In genomic region chr22:37639771-37640590, GRCh38 we compare ENCODE assay signal across 8 cellular contexts. TPM values are rescaled to one million over a fixed set of nuclear protein-coding genes. Genes with fewer than 3 reads are reported as not detected.
A peak's percentile ranks its signal among the peaks of the same experiment; 100 is the strongest.
DNase-seq lines count a peak whose midpoint lies in the region; ATAC-seq, FAIRE-seq and TF ChIP-seq lines count a peak whose summit lies in the region.

No MANE protein-coding gene starts in this region.

- peak overlapping the region; percentile 100 for H3K4me3 Mint-ChIP-seq in activated naive CD8-positive, alpha-beta T cell treated with anti-CD3 and anti-CD28 coated beads, Interleukin-2, amount 10 ng/mL, durations not matched to agents 7 days and 5 days

- no peaks in the 10 kb centered on the region for H3K27me3 Mint-ChIP-seq in activated naive CD8-positive, alpha-beta T cell treated with anti-CD3 and anti-CD28 coated beads, Interleukin-2, amount 10 ng/mL, durations not matched to agents 7 days and 5 days

- H3K4me1 ChIP-seq in BE2C (peaks cover 4% of the 10 kb centered on the region), kidney (ENCODE audit: control insufficient read depth in 1 of 2, insufficient read depth in 1 of 2, low read depth in 1 of 2, low read length in 2 of 2) (peaks cover 0 to 14% of the 10 kb centered on the region in 2 donors), thoracic aorta (ENCODE audit: control insufficient read depth in 1 of 2, low read depth in 2 of 2) (peaks cover 0 to 12% of the 10 kb centered on the region in 2 donors)

- H3K9me3 ChIP-seq in BE2C (no peaks in the 10 kb centered on the region), kidney (ENCODE audit: control insufficient read depth in 1 of 2, low read length in 2 of 2) (no peaks in the 10 kb centered on the region), thoracic aorta (no peaks in the 10 kb centered on the region)

- H3K36me3 Mint-ChIP-seq in activated naive CD8-positive, alpha-beta T cell treated with anti-CD3 and anti-CD28 coated beads, Interleukin-2, amount 10 ng/mL, durations not matched to agents 7 days and 5 days, result peaks cover 17% of the 10 kb centered on the region

- H3K27ac Mint-ChIP-seq in activated naive CD8-positive, alpha-beta T cell treated with anti-CD3 and anti-CD28 coated beads, Interleukin-2, amount 10 ng/mL, durations not matched to agents 7 days and 5 days, result peak overlapping the region; percentile 100

- H3K9ac ChIP-seq in kidney (ENCODE audit: low read length in 2 of 2), result peak overlapping the region in 1 of 2 donors; percentile 55

- H3K27ac ChIP-seq in kidney (ENCODE audit: low read depth in 2 of 2, low read length in 2 of 2), result no peak overlapping the region
- H3K27ac ChIP-seq in thoracic aorta, result no peak overlapping the region

- POLR2A ChIA-PET in activated naive CD8-positive, alpha-beta T cell treated with anti-CD3 and anti-CD28 coated beads, Interleukin-2, amount 10 ng/mL, durations not matched to agents 7 days and 5 days (lab: Charles Lee), result interaction anchor here (0.6 to 5.8 kb wide), 7 partner anchors 9 to 1266 kb away, joined by 3 to 51 read pairs (median 9); partner anchors contain the start of genes GGA1, LGALS1 and PDXP

- intact Hi-C loops in kidney (cut with DNase I) (loop anchor here (5.0 to 10.0 kb wide), 2 partner anchors 42 to 155 kb away; no protein-coding TSS in a partner anchor), posterior vena cava (cut with DNase I) (loop anchor here in 1 of 2 donors (5.0 kb wide), 2 partner anchors 42 to 162 kb away; no protein-coding TSS in a partner anchor)

- no peaks in the 10 kb centered on the region for H3K9me3 Mint-ChIP-seq in activated naive CD8-positive, alpha-beta T cell treated with anti-CD3 and anti-CD28 coated beads, Interleukin-2, amount 10 ng/mL, durations not matched to agents 7 days and 5 days

- H3K4me1 Mint-ChIP-seq in activated naive CD8-positive, alpha-beta T cell treated with anti-CD3 and anti-CD28 coated beads, Interleukin-2, amount 10 ng/mL, durations not matched to agents 7 days and 5 days, result peaks cover 52% of the 10 kb centered on the region

- H3K4me3 ChIP-seq in BE2C (ENCODE audit: low read depth, low read length) (peak overlapping the region; percentile 62), kidney (ENCODE audit: low read length in 2 of 2) (peak overlapping the region; percentile 46 to 53), thoracic aorta (peak overlapping the region; percentile 74)

- FAIRE-seq in kidney (lab: Jason Lieb, UNC), result no peak

- H3K36me3 ChIP-seq in BE2C, result 0 out of 2 replicates have a peak, but pooled peaks cover 2% of the 10 kb centered on the region
- H3K36me3 ChIP-seq in kidney (ENCODE audit: control insufficient read depth in 1 of 2, insufficient read depth in 2 of 2, low read length in 2 of 2), result no peaks in the 10 kb centered on the region
- H3K36me3 ChIP-seq in thoracic aorta, result no peaks in the 10 kb centered on the region

- DNase-seq in BE2C, result no peak
- DNase-seq in HuH-7.5 (ENCODE audit: low spot score), result peak; percentile 63
- peak; percentile 59 for DNase-seq in activated naive CD8-positive, alpha-beta T cell treated with anti-CD3 and anti-CD28 coated beads, Interleukin-2, amount 10 ng/mL, durations not matched to agents 7 days and 5 days
- DNase-seq in kidney, result no peak
- DNase-seq in thoracic aorta (ENCODE audit: low spot score), result no peak
- no peak for DNase-seq in posterior vena cava (ENCODE audit: low spot score)
- no peak for DNase-seq in NCI-H1105 treated with DMSO at 0.1 percent for 48 hours (lab: John Stamatoyannopoulos, UW)
- no peak for DNase-seq in HT-29 (ENCODE audit: low spot score)

- no peak for TF ChIP-seq CTCF in BE2C (IDR thresholded peaks at IDR 0.05; ENCODE audit: low read depth, low read length)
- no peak for TF ChIP-seq CTCF in kidney (IDR thresholded peaks at IDR 0.05; ENCODE audit: borderline replicate concordance, extremely low read depth, insufficient read depth)
- TF ChIP-seq CTCF in thoracic aorta (IDR thresholded peaks at IDR 0.05), result no peak

- H3K27me3 ChIP-seq in BE2C (no peaks in the 10 kb centered on the region), thoracic aorta (replicated peaks; ENCODE audit: insufficient read depth) (no peaks in the 10 kb centered on the region)

- no peak for ATAC-seq in activated naive CD8-positive, alpha-beta T cell treated with anti-CD3 and anti-CD28 coated beads, Interleukin-2, amount 10 ng/mL, durations not matched to agents 7 days and 5 days (ENCODE audit: low read depth)
- no peak for ATAC-seq in thoracic aorta (ENCODE audit: insufficient number of reproducible peaks, low FRiP score, low read depth)

RNA-seq across cellular contexts. Expression of gene SH3BP1, which starts 0.5 kb away (rescaled TPM):
- 28.4 TPM for polyA plus RNA-seq in BE2C (2012; ENCODE audit: insufficient read depth, insufficient read length, low read depth)
- total RNA-seq in activated naive CD8-positive, alpha-beta T cell treated with anti-CD3 and anti-CD28 coated beads, Interleukin-2, amount 10 ng/mL, durations not matched to agents 7 days and 5 days, result 100 to 1,000 TPM; 157 to 169 TPM
- 12.8 TPM for total RNA-seq in kidney
- 2.2 TPM for polyA plus RNA-seq in kidney (ENCODE audit: insufficient read depth, low read depth, low replicate concordance)
- total RNA-seq in thoracic aorta, result 10 to 100 TPM in 1 of 2 donors, 1 to 10 TPM in 1; 5.6 to 14.2 TPM
- 1 to 10 TPM; 7.2 to 7.4 TPM for total RNA-seq in posterior vena cava
- 38.8 and 47.1 TPM in 2 replicates for total RNA-seq in HT-29 (2014; rRNA removed; shearing (Covaris generic))

RNA-seq across cellular contexts. Expression of gene PDXP, which starts 18.5 kb away (rescaled TPM):
- polyA plus RNA-seq in BE2C (2012; ENCODE audit: insufficient read depth, insufficient read length, low read depth), result 229 TPM
- total RNA-seq in activated naive CD8-positive, alpha-beta T cell treated with anti-CD3 and anti-CD28 coated beads, Interleukin-2, amount 10 ng/mL, durations not matched to agents 7 days and 5 days, result 10 to 100 TPM; 16.4 to 16.6 TPM
- total RNA-seq in kidney (6.3 TPM), thoracic aorta (10 to 100 TPM in 1 of 2 donors, 1 to 10 TPM in 1; 6.3 to 13.8 TPM), posterior vena cava (1 to 10 TPM; 5.0 to 5.4 TPM)
- polyA plus RNA-seq in kidney (ENCODE audit: insufficient read depth, low read depth, low replicate concordance), result 29.6 TPM
- total RNA-seq in HT-29 (2014; rRNA removed; shearing (Covaris generic)), result 25.4 and 33.0 TPM in 2 replicates

RNA-seq across cellular contexts. Expression of gene GGA1, which starts 31.3 kb away (rescaled TPM):
- polyA plus RNA-seq in BE2C (2012; ENCODE audit: insufficient read depth, insufficient read length, low read depth), result 131 TPM
- 10 to 100 TPM; 75.3 to 79.5 TPM for total RNA-seq in activated naive CD8-positive, alpha-beta T cell treated with anti-CD3 and anti-CD28 coated beads, Interleukin-2, amount 10 ng/mL, durations not matched to agents 7 days and 5 days
- 61.2 TPM for total RNA-seq in kidney
- 37.5 TPM for polyA plus RNA-seq in kidney (ENCODE audit: insufficient read depth, low read depth, low replicate concordance)
- 10 to 100 TPM; 59.9 to 61.2 TPM for total RNA-seq in thoracic aorta
- total RNA-seq in posterior vena cava, result 10 to 100 TPM; 30.0 to 31.2 TPM
- 54.1 and 55.1 TPM in 2 replicates for total RNA-seq in HT-29 (2014; rRNA removed; shearing (Covaris generic))

RNA-seq across cellular contexts. Expression of gene LGALS1, which starts 35.5 kb away (rescaled TPM):
- 282 TPM for polyA plus RNA-seq in BE2C (2012; ENCODE audit: insufficient read depth, insufficient read length, low read depth)
- 1,000 to 10,000 TPM; 1,082 to 1,187 TPM for total RNA-seq in activated naive CD8-positive, alpha-beta T cell treated with anti-CD3 and anti-CD28 coated beads, Interleukin-2, amount 10 ng/mL, durations not matched to agents 7 days and 5 days
- total RNA-seq in kidney (227 TPM), thoracic aorta (1,000 to 10,000 TPM; 1,470 to 1,957 TPM), posterior vena cava (1,000 to 10,000 TPM; 1,140 to 1,213 TPM)
- 496 TPM for polyA plus RNA-seq in kidney (ENCODE audit: insufficient read depth, low read depth, low replicate concordance)
- 15.3 and 30.9 TPM in 2 replicates for total RNA-seq in HT-29 (2014; rRNA removed; shearing (Covaris generic))

RNA-seq across cellular contexts. Expression of gene NOL12, which starts 46.2 kb away (rescaled TPM):
- polyA plus RNA-seq in BE2C (2012; ENCODE audit: insufficient read depth, insufficient read length, low read depth), result 47.3 TPM
- 10 to 100 TPM; 42.8 to 50.4 TPM for total RNA-seq in activated naive CD8-positive, alpha-beta T cell treated with anti-CD3 and anti-CD28 coated beads, Interleukin-2, amount 10 ng/mL, durations not matched to agents 7 days and 5 days
- total RNA-seq in kidney (27.5 TPM), thoracic aorta (10 to 100 TPM; 11.1 to 58.9 TPM), posterior vena cava (10 to 100 TPM; 12.0 to 13.8 TPM)
- 26.3 TPM for polyA plus RNA-seq in kidney (ENCODE audit: insufficient read depth, low read depth, low replicate concordance)
- total RNA-seq in HT-29 (2014; rRNA removed; shearing (Covaris generic)), result 25.2 and 42.3 TPM in 2 replicates

Comparison
In these comparisons a context has a peak if more than half of its experiments do, and no peak if none do; other contexts are left out.
1. DNase-seq: peak in HuH-7.5 (single experiment) and activated naive CD8-positive, alpha-beta T cell treated with anti-CD3 and anti-CD28 coated beads, Interleukin-2, amount 10 ng/mL, durations not matched to agents 7 days and 5 days (single experiment); none in BE2C (single experiment), kidney (single experiment), thoracic aorta (single experiment), posterior vena cava (single experiment), NCI-H1105 treated with DMSO at 0.1 percent for 48 hours (single experiment) and HT-29 (single experiment).
2. Peak in every context shown above with its lines, with median percentiles within 50 percentile points of each other: H3K4me3 ChIP-seq.